ENCODE assay signal across 14 cellular contexts in genomic region chr10:12027539-12027938, GRCh38.
DNase-seq lines count a peak whose midpoint lies in the region; ATAC-seq lines count a peak whose summit lies in the region.
"Had no signal": no experiment of that assay in that cellular context is flagged by ENCODE, and none has a peak within 500 bp of the region (broad histone marks: within the 10 kb centered on the region; RNA-seq: fewer than 3 reads in every experiment).

No MANE protein-coding gene starts in this region.

- ATAC-seq in GM18502 (IDR thresholded peaks at IDR 0.05; ENCODE audit: poor library complexity, unreplicated experiment) = peak; percentile 83
- peak; percentile 72 for ATAC-seq in GM19455 (IDR thresholded peaks at IDR 0.05; ENCODE audit: unreplicated experiment)
- peak; percentile 80 for ATAC-seq in HG02763 (IDR thresholded peaks at IDR 0.05; ENCODE audit: unreplicated experiment)
- ATAC-seq in HG03432 (IDR thresholded peaks at IDR 0.05; ENCODE audit: unreplicated experiment) = peak; percentile 91
- ATAC-seq: activated CD8-positive, alpha-beta memory T cell treated with anti-CD3 and anti-CD28 coated beads, Interleukin-2, amount 10 ng/mL, durations not matched to agents 7 days and 5 days; effector memory CD8-positive, alpha-beta T cell; foreskin keratinocyte had no signal

- no peak for DNase-seq in stimulated activated CD4-positive, alpha-beta T cell treated with anti-CD3 and anti-CD28 coated beads, Interleukin-1b, Interleukin-23, amount 100 ng/mL, for 48 hours
- DNase-seq in SIG-M5 treated with dmso at 0.1 percent for 504 hours (lab: John Stamatoyannopoulos, UW; ENCODE audit: unreplicated experiment) = no peak
- DNase-seq in NCI-H187 (lab: John Stamatoyannopoulos, UW) = no peak
- DNase-seq in NCI-H1694 (lab: John Stamatoyannopoulos, UW) = no peak
- DNase-seq: ACHN; activated CD8-positive, alpha-beta memory T cell treated with anti-CD3 and anti-CD28 coated beads, Interleukin-2, amount 10 ng/mL, durations not matched to agents 7 days and 5 days; activated naive CD4-positive, alpha-beta T cell treated with anti-CD3 and anti-CD28 coated beads, Interleukin-2, amount 10 ng/mL, durations not matched to agents 7 days and 5 days; COR-L47; effector memory CD8-positive, alpha-beta T cell; foreskin keratinocyte had no signal
